8 cellular contexts compared by ENCODE assay signal in genomic region chr16:67109407-67110135, GRCh38. TPM values are rescaled to one million over a fixed set of nuclear protein-coding genes. Genes with fewer than 3 reads are reported as not detected.
A peak's percentile ranks its signal among the peaks of the same experiment; 100 is the strongest.
DNase-seq lines count a peak whose midpoint lies in the region; ATAC-seq and TF ChIP-seq lines count a peak whose summit lies in the region.

Gene PHAF1, plus strand, starts transcription at chr16:67109941. Its CDS starts 235 bp downstream, at chr16:67110176.

- peaks cover 33% of the 10 kb centered on the region for H3K79me2 ChIP-seq in ACC112 (ENCODE audit: control insufficient read depth, insufficient read depth, low read length, unreplicated experiment)

- H3K4me1 ChIP-seq in ACC112 (ENCODE audit: control insufficient read depth, insufficient read depth, low read length, unreplicated experiment) (peaks cover 15% of the 10 kb centered on the region), breast epithelium (peaks cover 0 to 8% of the 10 kb centered on the region in 2 donors), skeletal muscle tissue (ENCODE audit: control insufficient read depth in 3 of 3, insufficient read depth in 3 of 3, low read length in 3 of 3) (peaks cover 20 to 34% (median 26%) of the 10 kb centered on the region in 3 donors)

- peak within 1 kb of the TSS; percentile 99 for H3K4me3 ChIP-seq in ACC112 (ENCODE audit: low read depth, low read length)
- H3K4me3 ChIP-seq in WERI-Rb-1 (ENCODE audit: low read depth, low read length): peak within 1 kb of the TSS; percentile 74
- H3K4me3 ChIP-seq in breast epithelium: peak within 1 kb of the TSS; percentile 80 to 88 (median 84)
- peak within 1 kb of the TSS; percentile 88 for H3K4me3 ChIP-seq in iPS-18c (ENCODE audit: insufficient read depth, low read depth, low read length)
- peak within 1 kb of the TSS; percentile 74 to 97 (median 96) for H3K4me3 ChIP-seq in skeletal muscle tissue (ENCODE audit: low read length in 3 of 3)

- TF ChIP-seq CTCF in WERI-Rb-1 (IDR thresholded peaks at IDR 0.05; ENCODE audit: low read depth, low read length): no peak
- no peak for TF ChIP-seq CTCF in breast epithelium (IDR thresholded peaks at IDR 0.05)

- peak within 1 kb of the TSS; percentile 95 for H2AFZ ChIP-seq in ACC112 (ENCODE audit: low read length, unreplicated experiment)

- H3K27ac ChIP-seq in ACC112 (ENCODE audit: low read depth, low read length): no peak within 1 kb of the TSS
- H3K27ac ChIP-seq in WERI-Rb-1: peak within 1 kb of the TSS; percentile 74
- peak within 1 kb of the TSS; percentile 83 to 93 for H3K27ac ChIP-seq in breast epithelium
- H3K27ac ChIP-seq in skeletal muscle tissue (ENCODE audit: low read depth, low read length): peak within 1 kb of the TSS; percentile 77

- no peaks in the 10 kb centered on the region for H3K36me3 ChIP-seq in ACC112 (ENCODE audit: insufficient read depth, low read length)
- peaks cover 18% of the 10 kb centered on the region for H3K36me3 ChIP-seq in WERI-Rb-1
- H3K36me3 ChIP-seq in breast epithelium: no peaks in the 10 kb centered on the region
- peaks cover 3 to 8% (median 4%) of the 10 kb centered on the region in 3 donors for H3K36me3 ChIP-seq in skeletal muscle tissue (ENCODE audit: control insufficient read depth in 3 of 3, insufficient read depth in 3 of 3, low read length in 3 of 3)

- H3K9me3 ChIP-seq in WERI-Rb-1 (ENCODE audit: severe bottlenecking): no peaks in the 10 kb centered on the region
- H3K9me3 ChIP-seq in breast epithelium: no peaks in the 10 kb centered on the region
- H3K9me3 ChIP-seq in iPS-18c (ENCODE audit: control insufficient read depth, insufficient read depth, low read length): no peaks in the 10 kb centered on the region
- H3K9me3 ChIP-seq in skeletal muscle tissue (ENCODE audit: control insufficient read depth in 3 of 3, low read length in 3 of 3): no peaks in the 10 kb centered on the region

- H3K27me3 ChIP-seq in ACC112 (ENCODE audit: insufficient read depth, low read length) (no peaks in the 10 kb centered on the region), WERI-Rb-1 (ENCODE audit: insufficient read depth, low read depth, severe bottlenecking) (no peaks in the 10 kb centered on the region), breast epithelium (no peaks in the 10 kb centered on the region), skeletal muscle tissue (ENCODE audit: control insufficient read depth in 3 of 3, insufficient read depth in 3 of 3, low read length in 3 of 3) (no peaks in the 10 kb centered on the region)

- peak within 1 kb of the TSS; percentile 93 to 98 (median 96) for H3K9ac ChIP-seq in skeletal muscle tissue (ENCODE audit: low read depth in 1 of 3, low read length in 3 of 3)

- peak; percentile 39 for TF ChIP-seq POLR2A in breast epithelium (IDR thresholded peaks at IDR 0.05)

- peak; percentile 60 for DNase-seq in NCI-H2196 treated with DMSO at 0.1 percent for 48 hours (lab: John Stamatoyannopoulos, UW; ENCODE audit: unreplicated experiment)
- peak; percentile 95 for DNase-seq in WERI-Rb-1
- DNase-seq in breast epithelium (ENCODE audit: low spot score in 2 of 2): peak; percentile 89 to 96

- intact Hi-C loops in breast epithelium (cut with DNase I; ENCODE audit: low total_unique reads): no loop called here

- ATAC-seq in GM18868 (IDR thresholded peaks at IDR 0.05; ENCODE audit: unreplicated experiment) (peak; percentile 80), HG03097 (IDR thresholded peaks at IDR 0.05; ENCODE audit: low FRiP score, unreplicated experiment) (peak; percentile 63)

RNA-seq across cellular contexts. Expression of gene PHAF1, which starts in this region (rescaled TPM):
- total RNA-seq in breast epithelium (10 to 100 TPM; 17.8 to 31.8 (median 27.1) TPM), skeletal muscle tissue (17.7 TPM)
